Comparison of ENCODE assay signal across 15 cellular contexts in the genomic region with DNA sequence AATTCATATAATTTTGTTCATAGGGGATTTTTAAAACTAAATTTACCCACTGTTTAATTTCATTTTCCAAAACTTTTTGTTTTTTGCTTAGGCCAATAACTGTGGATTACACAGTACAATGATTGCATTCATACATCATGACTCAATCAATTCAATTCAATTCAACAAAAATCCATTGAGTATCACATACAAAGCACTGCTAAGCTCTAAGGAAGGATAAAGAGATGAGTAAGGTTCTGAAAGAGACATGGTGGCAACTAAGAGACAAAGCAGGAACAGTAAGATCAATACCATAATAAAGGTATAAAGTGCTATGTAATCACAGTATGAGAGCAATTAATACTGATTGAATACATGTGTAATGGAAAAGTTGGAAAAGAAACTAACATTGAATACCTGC. TPM values are rescaled to one million over a fixed set of nuclear protein-coding genes. Genes with fewer than 3 reads are reported as not detected.
DNase-seq lines count a peak whose midpoint lies in the region; ATAC-seq and TF ChIP-seq lines count a peak whose summit lies in the region.
"Had no signal": no experiment of that assay in that cellular context is flagged by ENCODE, and none has a peak within 500 bp of the region (broad histone marks: within the 10 kb centered on the region; RNA-seq: fewer than 3 reads in every experiment).

No MANE protein-coding gene starts in this region.

- H3K9me3 Mint-ChIP-seq in activated naive CD8-positive, alpha-beta T cell treated with anti-CD3 and anti-CD28 coated beads, Interleukin-2, amount 10 ng/mL, durations not matched to agents 7 days and 5 days, result no peaks in the 10 kb centered on the region
- H3K9me3 Mint-ChIP-seq: GM23338 had no signal

- H3K4me1 Mint-ChIP-seq in activated naive CD8-positive, alpha-beta T cell treated with anti-CD3 and anti-CD28 coated beads, Interleukin-2, amount 10 ng/mL, durations not matched to agents 7 days and 5 days, result peaks cover 44% of the 10 kb centered on the region

- POLR2A ChIA-PET in IMR-90 (lab: Charles Lee; ENCODE audit: unreplicated experiment), result no interaction called here
- POLR2A ChIA-PET in activated naive CD8-positive, alpha-beta T cell treated with anti-CD3 and anti-CD28 coated beads, Interleukin-2, amount 10 ng/mL, durations not matched to agents 7 days and 5 days (lab: Charles Lee), result interaction anchor here (0.6 to 5.0 kb wide), 5 partner anchors 8 to 152 kb away, joined by 3 to 40 read pairs (median 3); partner anchors contain the start of genes BTG4, LAYN and POU2AF1

- H3K4me1 ChIP-seq in ACC112 (ENCODE audit: control insufficient read depth, insufficient read depth, low read length, unreplicated experiment) (peaks cover 55% of the 10 kb centered on the region), IMR-90 (ENCODE audit: control insufficient read depth, insufficient read depth, low read length) (peaks cover 1% of the 10 kb centered on the region; the same call in 1 of the 2 replicates)
- H3K4me1 ChIP-seq: Peyer's patch had no signal

- peak overlapping the region; percentile 3; the same call in 1 of the 2 replicates for H3K4me2 ChIP-seq in IMR-90 (ENCODE audit: low read depth, low read length)
- H3K4me2 ChIP-seq: GM23338 had no signal

- H4K91ac ChIP-seq in IMR-90 (ENCODE audit: insufficient read depth, low read depth, low read length), result no peak overlapping the region

- H2BK120ac ChIP-seq in IMR-90 (ENCODE audit: low read depth, low read length), result no peak overlapping the region

- TF ChIP-seq RAD21 in IMR-90 (IDR thresholded peaks at IDR 0.05; ENCODE audit: low read length), result no peak

- H2AFZ ChIP-seq in ACC112 (ENCODE audit: low read length, unreplicated experiment), result no peak overlapping the region
- H2AFZ ChIP-seq in IMR-90 (replicated peaks; ENCODE audit: low read length, poor library complexity), result no peak overlapping the region

- no peak overlapping the region for H2AK9ac ChIP-seq in IMR-90 (replicated peaks; ENCODE audit: low read depth, low read length, poor library complexity)

- TF ChIP-seq POLR2A in IMR-90 (IDR thresholded peaks at IDR 0.05; ENCODE audit: low read depth, low read length), result no peak

- H3K27ac ChIP-seq in ACC112 (ENCODE audit: low read depth, low read length), result peak overlapping the region; percentile 80
- no peak overlapping the region for H3K27ac ChIP-seq in IMR-90 (ENCODE audit: insufficient read depth, low read length)
- H3K27ac ChIP-seq: Peyer's patch had no signal

- ATAC-seq in IMR-90 (ENCODE audit: low read depth), result peak; percentile 42
- no peak for ATAC-seq in activated naive CD8-positive, alpha-beta T cell treated with anti-CD3 and anti-CD28 coated beads, Interleukin-2, amount 10 ng/mL, durations not matched to agents 7 days and 5 days (ENCODE audit: low read depth)
- ATAC-seq in HG03039 (IDR thresholded peaks at IDR 0.05; ENCODE audit: unreplicated experiment), result no peak

- intact Hi-C loops in IMR-90 (cut with micrococcal nuclease), result no loop called here
- intact Hi-C loops in posterior cingulate gyrus (cut with DNase I), result no loop called here

- dilution Hi-C loops in IMR-90 (cut with HindIII; ENCODE audit: low sequenced_read_pairs, unreplicated experiment), result no loop called here

- no peak overlapping the region for H3K4ac ChIP-seq in IMR-90 (ENCODE audit: low read depth, low read length)

- no peak overlapping the region for H3K18ac ChIP-seq in IMR-90 (ENCODE audit: low read depth, low read length)

- no peaks in the 10 kb centered on the region for H3K79me2 ChIP-seq in ACC112 (ENCODE audit: control insufficient read depth, insufficient read depth, low read length, unreplicated experiment)

- H2BK5ac ChIP-seq in IMR-90 (ENCODE audit: low read depth, low read length, poor library complexity, severe bottlenecking), result peak overlapping the region; percentile 61

- CTCF ChIA-PET in IMR-90 (lab: Yijun Ruan, JAX), result interaction anchor here (0.8 to 1.3 kb wide), 3 partner anchors 8 to 76 kb away, joined by 3 to 6 read pairs (median 4); no protein-coding TSS in a partner anchor

- DNase-seq in IMR-90, result peak; percentile 67
- no peak for DNase-seq in activated naive CD8-positive, alpha-beta T cell treated with anti-CD3 and anti-CD28 coated beads, Interleukin-2, amount 10 ng/mL, durations not matched to agents 7 days and 5 days
- peak; percentile 45 for DNase-seq in inferior parietal cortex (ENCODE audit: extremely low spot score)
- DNase-seq in posterior cingulate gyrus, result no peak
- DNase-seq in effector CD8-positive, alpha-beta T cell (lab: John Stamatoyannopoulos, UW), result no peak
- no peak for DNase-seq in activated effector memory CD4-positive, alpha-beta T cell treated with anti-CD3 and anti-CD28 coated beads, Interleukin-2, amount 50 U/mL, for 16 hours
- DNase-seq: NCI-H1092, Peyer's patch had no signal

- in situ Hi-C loops in IMR-90 (cut with MboI; ENCODE audit: low sequenced_read_pairs), result no loop called here

- H3K4me3 ChIP-seq in ACC112 (ENCODE audit: low read depth, low read length) (peak overlapping the region; percentile 35; the same call in 1 of the 2 replicates), IMR-90 (ENCODE audit: insufficient read depth, low read depth, low read length) (no peak overlapping the region)
- H3K4me3 ChIP-seq: GM23338, Peyer's patch had no signal

- H3K9ac ChIP-seq in IMR-90 (ENCODE audit: low read depth, low read length), result no peak overlapping the region

- H2AK5ac ChIP-seq in IMR-90 (ENCODE audit: low read depth, low read length), result no peak overlapping the region

- H3K36me3 ChIP-seq in ACC112 (ENCODE audit: insufficient read depth, low read length) (no peaks in the 10 kb centered on the region), IMR-90 (ENCODE audit: control insufficient read depth, insufficient read depth, low read length) (no peaks in the 10 kb centered on the region)
- H3K36me3 ChIP-seq: Peyer's patch had no signal

- H3K4me3 Mint-ChIP-seq in activated naive CD8-positive, alpha-beta T cell treated with anti-CD3 and anti-CD28 coated beads, Interleukin-2, amount 10 ng/mL, durations not matched to agents 7 days and 5 days, result peak overlapping the region; percentile 24
- H3K4me3 Mint-ChIP-seq: GM23338 had no signal

- no peaks in the 10 kb centered on the region for H3K9me3 ChIP-seq in IMR-90 (ENCODE audit: control insufficient read depth, insufficient read depth, low read length)
- H3K9me3 ChIP-seq: Peyer's patch had no signal

- H3K56ac ChIP-seq in IMR-90 (ENCODE audit: extremely low read depth, insufficient read depth, low read length), result no peak overlapping the region

- peaks cover 12% of the 10 kb centered on the region for H3K9me1 ChIP-seq in IMR-90 (ENCODE audit: insufficient read depth, low read length)

- no peak overlapping the region for H2BK15ac ChIP-seq in IMR-90 (ENCODE audit: low read depth, low read length)

- H3K23ac ChIP-seq in IMR-90 (ENCODE audit: low read depth, low read length), result no peak overlapping the region

- H4K20me1 ChIP-seq in IMR-90 (ENCODE audit: insufficient read depth, low read length), result no peaks in the 10 kb centered on the region

- no peaks in the 10 kb centered on the region for H3K36me3 Mint-ChIP-seq in activated naive CD8-positive, alpha-beta T cell treated with anti-CD3 and anti-CD28 coated beads, Interleukin-2, amount 10 ng/mL, durations not matched to agents 7 days and 5 days

- no peak overlapping the region; a peak in 1 of 4 replicates for H4K8ac ChIP-seq in IMR-90 (ENCODE audit: low read depth in 2 of 2, low read length in 2 of 2)

- TF ChIP-seq CTCF in IMR-90 (conservative IDR thresholded peaks at IDR 0.05; ENCODE audit: low read depth, low read length), result no peak

- H3K27ac Mint-ChIP-seq in activated naive CD8-positive, alpha-beta T cell treated with anti-CD3 and anti-CD28 coated beads, Interleukin-2, amount 10 ng/mL, durations not matched to agents 7 days and 5 days, result peak overlapping the region; percentile 59
- H3K27ac Mint-ChIP-seq: GM23338 had no signal

- H3K14ac ChIP-seq in IMR-90 (replicated peaks; ENCODE audit: low read depth, low read length), result no peak overlapping the region

- peaks cover 13% of the 10 kb centered on the region for H3K27me3 Mint-ChIP-seq in activated naive CD8-positive, alpha-beta T cell treated with anti-CD3 and anti-CD28 coated beads, Interleukin-2, amount 10 ng/mL, durations not matched to agents 7 days and 5 days

- no peaks in the 10 kb centered on the region for H3K79me1 ChIP-seq in IMR-90 (ENCODE audit: low read depth in 1 of 2, low read length in 2 of 2)

- H3K27me3 ChIP-seq in ACC112 (ENCODE audit: insufficient read depth, low read length) (no peaks in the 10 kb centered on the region), IMR-90 (ENCODE audit: control insufficient read depth, insufficient read depth, low read length) (no peaks in the 10 kb centered on the region)
- H3K27me3 ChIP-seq: Peyer's patch had no signal

- H2BK20ac ChIP-seq in IMR-90 (ENCODE audit: low read depth, low read length), result peak overlapping the region; percentile 3; the same call in 1 of the 2 replicates

- H4K5ac ChIP-seq in IMR-90 (ENCODE audit: low read depth, low read length), result no peak overlapping the region

- no TSS peak for BruUV-seq in IMR-90 (replicated peaks; lab: Mats Ljungman, UMichigan)

TF ChIP-seq in IMR-90, 13 proteins besides CTCF, POLR2A, EP300 and RAD21 (continues in another document):
- no peak for TF ChIP-seq MAFK (IDR thresholded peaks at IDR 0.05; ENCODE audit: low read depth, low read length)
- no peak for TF ChIP-seq RFX5 (IDR thresholded peaks at IDR 0.05; ENCODE audit: low read depth, low read length)
- no peak for TF ChIP-seq NFE2L2 (IDR thresholded peaks at IDR 0.05; ENCODE audit: low read depth, low read length)
- no peak for TF ChIP-seq CHD1 (IDR thresholded peaks at IDR 0.05; ENCODE audit: low read depth, low read length)

RNA-seq across cellular contexts. Expression of gene LAYN, which starts 9.4 kb away (rescaled TPM):
- total RNA-seq in IMR-90 (2012; rRNA removed), result 92.5 and 111 TPM in 2 replicates
- polyA plus RNA-seq in IMR-90 (2012; rRNA removed), result 95.1 and 118 TPM in 2 replicates
- 61.2 and 104 TPM in 2 replicates for polyA plus RNA-seq in IMR-90 (2012; cell fraction: cytosol; rRNA removed)
- 36.6 and 148 TPM in 2 replicates for polyA plus RNA-seq in IMR-90 (2012; cell fraction: nucleus; rRNA removed; ENCODE audit: low replicate concordance)
- 10 to 100 TPM; 24.0 to 27.0 TPM for total RNA-seq in activated naive CD8-positive, alpha-beta T cell treated with anti-CD3 and anti-CD28 coated beads, Interleukin-2, amount 10 ng/mL, durations not matched to agents 7 days and 5 days
- total RNA-seq: HT-29 had no signal

RNA-seq across cellular contexts. Expression of gene HOATZ, which starts 16.6 kb away (rescaled TPM):
- not detected in 2 replicates for total RNA-seq in IMR-90 (2012; rRNA removed)
- not detected in 2 replicates for polyA plus RNA-seq in IMR-90 (2012; rRNA removed)
- polyA plus RNA-seq in IMR-90 (2012; cell fraction: cytosol; rRNA removed), result not detected in 2 replicates
- not detected in 2 replicates for polyA plus RNA-seq in IMR-90 (2012; cell fraction: nucleus; rRNA removed; ENCODE audit: low replicate concordance)
- total RNA-seq in activated naive CD8-positive, alpha-beta T cell treated with anti-CD3 and anti-CD28 coated beads, Interleukin-2, amount 10 ng/mL, durations not matched to agents 7 days and 5 days, result not detected
- total RNA-seq: fibroblast of villous mesenchyme; GM23338; HT-29; Peyer's patch; pulmonary artery endothelial cell; T-helper 2 cell treated with Interferon-gamma antibody and Interleukin-4, amounts not matched to agents 100 ng/mL and 5 ng/mL, for 36 hours had no signal
- polyA plus RNA-seq: GM23338 had no signal

RNA-seq across cellular contexts. Expression of gene BTG4, which starts 19.0 kb away (rescaled TPM):
- not detected in 2 replicates for total RNA-seq in IMR-90 (2012; rRNA removed)
- polyA plus RNA-seq in IMR-90 (2012; rRNA removed), result not detected in 2 replicates
- polyA plus RNA-seq in IMR-90 (2012; cell fraction: cytosol; rRNA removed), result not detected in 2 replicates
- polyA plus RNA-seq in IMR-90 (2012; cell fraction: nucleus; rRNA removed; ENCODE audit: low replicate concordance), result not detected in 2 replicates
- total RNA-seq in activated naive CD8-positive, alpha-beta T cell treated with anti-CD3 and anti-CD28 coated beads, Interleukin-2, amount 10 ng/mL, durations not matched to agents 7 days and 5 days, result under 1 TPM in 1 of 2 experiments, not detected in 1; 0.31 TPM
- total RNA-seq: fibroblast of villous mesenchyme; HT-29; Peyer's patch; pulmonary artery endothelial cell; T-helper 2 cell treated with Interferon-gamma antibody and Interleukin-4, amounts not matched to agents 100 ng/mL and 5 ng/mL, for 36 hours had no signal

Comparison
In these comparisons a context has a peak if more than half of its experiments do, and no peak if none do; other contexts are left out.
1. DNase-seq: peak in IMR-90 (single experiment) and inferior parietal cortex (single experiment); none in activated naive CD8-positive, alpha-beta T cell treated with anti-CD3 and anti-CD28 coated beads, Interleukin-2, amount 10 ng/mL, durations not matched to agents 7 days and 5 days (single experiment), posterior cingulate gyrus (0 of 10), effector CD8-positive, alpha-beta T cell (single experiment) and activated effector memory CD4-positive, alpha-beta T cell treated with anti-CD3 and anti-CD28 coated beads, Interleukin-2, amount 50 U/mL, for 16 hours (single experiment).